ENCODE assay signal across 1 cellular context in the genomic region with DNA sequence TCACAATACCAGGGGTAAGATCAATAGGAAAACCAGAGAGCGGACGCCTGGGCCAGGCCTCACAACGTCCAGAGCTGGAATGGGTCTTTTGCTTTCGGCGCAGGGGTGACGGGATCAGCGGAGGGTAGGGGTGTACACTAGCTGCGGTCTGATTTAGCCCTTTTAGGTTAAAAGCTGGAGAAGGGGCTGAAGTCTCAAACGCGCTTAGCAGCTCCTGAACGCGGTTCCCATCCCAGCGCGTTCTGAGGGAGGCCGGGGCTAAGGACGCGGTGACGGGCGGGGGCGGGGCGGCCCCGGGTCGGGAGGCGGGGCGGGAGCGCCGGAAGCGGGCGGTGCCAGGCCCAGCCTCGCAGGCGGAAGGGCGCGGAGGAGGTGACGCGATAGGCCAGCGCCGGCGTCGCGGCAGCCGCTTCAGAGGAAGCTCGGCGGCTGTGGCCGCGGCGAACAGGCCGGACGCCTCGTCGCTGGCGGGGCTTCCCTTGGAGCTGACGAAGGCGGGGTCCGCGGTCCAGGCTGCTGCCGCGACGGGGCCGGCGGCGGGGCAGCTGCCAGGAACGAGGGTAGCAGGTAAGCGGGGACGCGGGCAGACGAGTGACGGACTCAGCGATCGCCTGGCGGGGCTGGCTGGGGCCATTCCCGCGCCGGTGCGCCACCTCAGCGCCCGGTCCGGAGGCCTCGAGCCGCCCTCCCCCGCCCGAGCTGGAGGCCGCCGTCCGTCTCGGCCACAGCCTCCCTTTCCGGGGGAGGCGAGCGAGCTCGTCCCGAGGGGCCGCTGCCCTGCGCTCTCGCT.
TF ChIP-seq lines count a peak whose summit lies in the region.

A gene with protein sequence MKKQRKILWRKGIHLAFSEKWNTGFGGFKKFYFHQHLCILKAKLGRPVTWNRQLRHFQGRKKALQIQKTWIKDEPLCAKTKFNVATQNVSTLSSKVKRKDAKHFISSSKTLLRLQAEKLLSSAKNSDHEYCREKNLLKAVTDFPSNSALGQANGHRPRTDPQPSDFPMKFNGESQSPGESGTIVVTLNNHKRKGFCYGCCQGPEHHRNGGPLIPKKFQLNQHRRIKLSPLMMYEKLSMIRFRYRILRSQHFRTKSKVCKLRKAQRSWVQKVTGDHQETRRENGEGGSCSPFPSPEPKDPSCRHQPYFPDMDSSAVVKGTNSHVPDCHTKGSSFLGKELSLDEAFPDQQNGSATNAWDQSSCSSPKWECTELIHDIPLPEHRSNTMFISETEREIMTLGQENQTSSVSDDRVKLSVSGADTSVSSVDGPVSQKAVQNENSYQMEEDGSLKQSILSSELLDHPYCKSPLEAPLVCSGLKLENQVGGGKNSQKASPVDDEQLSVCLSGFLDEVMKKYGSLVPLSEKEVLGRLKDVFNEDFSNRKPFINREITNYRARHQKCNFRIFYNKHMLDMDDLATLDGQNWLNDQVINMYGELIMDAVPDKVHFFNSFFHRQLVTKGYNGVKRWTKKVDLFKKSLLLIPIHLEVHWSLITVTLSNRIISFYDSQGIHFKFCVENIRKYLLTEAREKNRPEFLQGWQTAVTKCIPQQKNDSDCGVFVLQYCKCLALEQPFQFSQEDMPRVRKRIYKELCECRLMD (plus strand): TSS at position 414 of the 790 bp plus-strand sequence. CDS start 17,262 bp downstream, outside the sequence.

TF ChIP-seq in HEK293, 187 proteins besides CTCF, POLR2A, EP300 and RAD21 (continued from another document and continues in another):
- TF ChIP-seq ZNF26 (tag by site-specific recombination; IDR thresholded peaks at IDR 0.05) (no peak), FEZF1 (tag by site-specific recombination; IDR thresholded peaks at IDR 0.05) (no peak), ZNF658 (tag by site-specific recombination; IDR thresholded peaks at IDR 0.05) (no peak), ZBTB8A (tag by site-specific recombination; IDR thresholded peaks at IDR 0.05) (peak; percentile 46), ZNF121 (tag by site-specific recombination; IDR thresholded peaks at IDR 0.05) (no peak), PRDM10 (tag by site-specific recombination; IDR thresholded peaks at IDR 0.05) (no peak), ZNF157 (tag by site-specific recombination; IDR thresholded peaks at IDR 0.05) (no peak), ZNF626 (tag by site-specific recombination; IDR thresholded peaks at IDR 0.05) (no peak), GLIS1 (tag by site-specific recombination; IDR thresholded peaks at IDR 0.05) (no peak), ZNF23 (tag by site-specific recombination; IDR thresholded peaks at IDR 0.05; ENCODE audit: borderline replicate concordance) (no peak), ZNF529 (tag by site-specific recombination; IDR thresholded peaks at IDR 0.05; ENCODE audit: insufficient replicate concordance) (no peak), ZNF433 (tag by site-specific recombination; IDR thresholded peaks at IDR 0.05; ENCODE audit: low read depth) (no peak), ZNF2 (tag by site-specific recombination; IDR thresholded peaks at IDR 0.05) (no peak), ZNF16 (tag by site-specific recombination; IDR thresholded peaks at IDR 0.05; ENCODE audit: low read depth) (no peak), ZSCAN4 (tag by site-specific recombination; IDR thresholded peaks at IDR 0.05) (no peak), ZNF138 (tag by site-specific recombination; IDR thresholded peaks at IDR 0.05; ENCODE audit: borderline replicate concordance) (no peak), ZNF221 (tag by site-specific recombination; IDR thresholded peaks at IDR 0.05; ENCODE audit: borderline replicate concordance) (no peak), ZBTB20 (tag by site-specific recombination; IDR thresholded peaks at IDR 0.05) (peak; percentile 58; the same call in 1 of the 2 replicates), ZBTB21 (tag by site-specific recombination; IDR thresholded peaks at IDR 0.05) (no peak), ZNF416 (tag by site-specific recombination; IDR thresholded peaks at IDR 0.05) (no peak), ZNF548 (tag by site-specific recombination; IDR thresholded peaks at IDR 0.05) (no peak), ZNF140 (tag by site-specific recombination; IDR thresholded peaks at IDR 0.05) (no peak), ZNF596 (tag by site-specific recombination; IDR thresholded peaks at IDR 0.05) (0 out of 2 replicates have a peak, but pooled peaks have one; percentile 5), MEIS1 (CRISPR knock-in tag; IDR thresholded peaks at IDR 0.05; ENCODE audit: borderline replicate concordance) (no peak), ZNF544 (tag by site-specific recombination; IDR thresholded peaks at IDR 0.05) (no peak), ZNF202 (tag by site-specific recombination; IDR thresholded peaks at IDR 0.05; ENCODE audit: borderline replicate concordance) (0 out of 2 replicates have a peak, but pooled peaks have one; percentile 38), ZNF701 (tag by site-specific recombination; IDR thresholded peaks at IDR 0.05) (no peak), ZNF335 (tag by site-specific recombination; conservative IDR thresholded peaks at IDR 0.05) (no peak; the same call in 1 of the 2 replicates), ZNF354C (tag by site-specific recombination; IDR thresholded peaks at IDR 0.05; ENCODE audit: borderline replicate concordance, low read depth) (no peak)
- TF ChIP-seq, protein P1, sequence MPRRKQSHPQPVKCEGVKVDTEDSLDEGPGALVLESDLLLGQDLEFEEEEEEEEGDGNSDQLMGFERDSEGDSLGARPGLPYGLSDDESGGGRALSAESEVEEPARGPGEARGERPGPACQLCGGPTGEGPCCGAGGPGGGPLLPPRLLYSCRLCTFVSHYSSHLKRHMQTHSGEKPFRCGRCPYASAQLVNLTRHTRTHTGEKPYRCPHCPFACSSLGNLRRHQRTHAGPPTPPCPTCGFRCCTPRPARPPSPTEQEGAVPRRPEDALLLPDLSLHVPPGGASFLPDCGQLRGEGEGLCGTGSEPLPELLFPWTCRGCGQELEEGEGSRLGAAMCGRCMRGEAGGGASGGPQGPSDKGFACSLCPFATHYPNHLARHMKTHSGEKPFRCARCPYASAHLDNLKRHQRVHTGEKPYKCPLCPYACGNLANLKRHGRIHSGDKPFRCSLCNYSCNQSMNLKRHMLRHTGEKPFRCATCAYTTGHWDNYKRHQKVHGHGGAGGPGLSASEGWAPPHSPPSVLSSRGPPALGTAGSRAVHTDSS (tag by site-specific recombination; IDR thresholded peaks at IDR 0.05), result no peak
- TF ChIP-seq, protein P2, sequence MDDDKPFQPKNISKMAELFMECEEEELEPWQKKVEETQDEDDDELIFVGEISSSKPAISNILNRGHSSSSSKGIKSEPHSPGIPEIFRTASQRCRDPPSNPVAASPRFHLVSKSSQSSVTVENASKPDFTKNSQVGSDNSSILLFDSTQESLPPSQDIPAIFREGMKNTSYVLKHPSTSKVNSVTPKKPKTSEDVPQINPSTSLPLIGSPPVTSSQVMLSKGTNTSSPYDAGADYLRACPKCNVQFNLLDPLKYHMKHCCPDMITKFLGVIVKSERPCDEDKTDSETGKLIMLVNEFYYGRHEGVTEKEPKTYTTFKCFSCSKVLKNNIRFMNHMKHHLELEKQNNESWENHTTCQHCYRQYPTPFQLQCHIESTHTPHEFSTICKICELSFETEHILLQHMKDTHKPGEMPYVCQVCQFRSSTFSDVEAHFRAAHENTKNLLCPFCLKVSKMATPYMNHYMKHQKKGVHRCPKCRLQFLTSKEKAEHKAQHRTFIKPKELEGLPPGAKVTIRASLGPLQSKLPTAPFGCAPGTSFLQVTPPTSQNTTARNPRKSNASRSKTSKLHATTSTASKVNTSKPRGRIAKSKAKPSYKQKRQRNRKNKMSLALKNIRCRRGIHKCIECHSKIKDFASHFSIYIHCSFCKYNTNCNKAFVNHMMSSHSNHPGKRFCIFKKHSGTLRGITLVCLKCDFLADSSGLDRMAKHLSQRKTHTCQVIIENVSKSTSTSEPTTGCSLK (tag by site-specific recombination; IDR thresholded peaks at IDR 0.05), result no peak
- TF ChIP-seq, protein P3, sequence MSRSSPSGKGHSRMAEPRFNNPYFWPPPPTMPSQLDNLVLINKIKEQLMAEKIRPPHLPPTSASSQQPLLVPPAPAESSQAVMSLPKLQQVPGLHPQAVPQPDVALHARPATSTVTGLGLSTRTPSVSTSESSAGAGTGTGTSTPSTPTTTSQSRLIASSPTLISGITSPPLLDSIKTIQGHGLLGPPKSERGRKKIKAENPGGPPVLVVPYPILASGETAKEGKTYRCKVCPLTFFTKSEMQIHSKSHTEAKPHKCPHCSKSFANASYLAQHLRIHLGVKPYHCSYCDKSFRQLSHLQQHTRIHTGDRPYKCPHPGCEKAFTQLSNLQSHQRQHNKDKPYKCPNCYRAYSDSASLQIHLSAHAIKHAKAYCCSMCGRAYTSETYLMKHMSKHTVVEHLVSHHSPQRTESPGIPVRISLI (tag by site-specific recombination; IDR thresholded peaks at IDR 0.05), result no peak
- TF ChIP-seq, protein P4, sequence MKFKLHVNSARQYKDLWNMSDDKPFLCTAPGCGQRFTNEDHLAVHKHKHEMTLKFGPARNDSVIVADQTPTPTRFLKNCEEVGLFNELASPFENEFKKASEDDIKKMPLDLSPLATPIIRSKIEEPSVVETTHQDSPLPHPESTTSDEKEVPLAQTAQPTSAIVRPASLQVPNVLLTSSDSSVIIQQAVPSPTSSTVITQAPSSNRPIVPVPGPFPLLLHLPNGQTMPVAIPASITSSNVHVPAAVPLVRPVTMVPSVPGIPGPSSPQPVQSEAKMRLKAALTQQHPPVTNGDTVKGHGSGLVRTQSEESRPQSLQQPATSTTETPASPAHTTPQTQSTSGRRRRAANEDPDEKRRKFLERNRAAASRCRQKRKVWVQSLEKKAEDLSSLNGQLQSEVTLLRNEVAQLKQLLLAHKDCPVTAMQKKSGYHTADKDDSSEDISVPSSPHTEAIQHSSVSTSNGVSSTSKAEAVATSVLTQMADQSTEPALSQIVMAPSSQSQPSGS (tag by site-specific recombination; IDR thresholded peaks at IDR 0.05; ENCODE audit: low read depth), result no peak
- TF ChIP-seq, protein P5, sequence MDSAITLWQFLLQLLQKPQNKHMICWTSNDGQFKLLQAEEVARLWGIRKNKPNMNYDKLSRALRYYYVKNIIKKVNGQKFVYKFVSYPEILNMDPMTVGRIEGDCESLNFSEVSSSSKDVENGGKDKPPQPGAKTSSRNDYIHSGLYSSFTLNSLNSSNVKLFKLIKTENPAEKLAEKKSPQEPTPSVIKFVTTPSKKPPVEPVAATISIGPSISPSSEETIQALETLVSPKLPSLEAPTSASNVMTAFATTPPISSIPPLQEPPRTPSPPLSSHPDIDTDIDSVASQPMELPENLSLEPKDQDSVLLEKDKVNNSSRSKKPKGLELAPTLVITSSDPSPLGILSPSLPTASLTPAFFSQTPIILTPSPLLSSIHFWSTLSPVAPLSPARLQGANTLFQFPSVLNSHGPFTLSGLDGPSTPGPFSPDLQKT (IDR thresholded peaks at IDR 0.05; ENCODE audit: borderline replicate concordance, low read depth, low read length), result no peak
- TF ChIP-seq, protein P6, sequence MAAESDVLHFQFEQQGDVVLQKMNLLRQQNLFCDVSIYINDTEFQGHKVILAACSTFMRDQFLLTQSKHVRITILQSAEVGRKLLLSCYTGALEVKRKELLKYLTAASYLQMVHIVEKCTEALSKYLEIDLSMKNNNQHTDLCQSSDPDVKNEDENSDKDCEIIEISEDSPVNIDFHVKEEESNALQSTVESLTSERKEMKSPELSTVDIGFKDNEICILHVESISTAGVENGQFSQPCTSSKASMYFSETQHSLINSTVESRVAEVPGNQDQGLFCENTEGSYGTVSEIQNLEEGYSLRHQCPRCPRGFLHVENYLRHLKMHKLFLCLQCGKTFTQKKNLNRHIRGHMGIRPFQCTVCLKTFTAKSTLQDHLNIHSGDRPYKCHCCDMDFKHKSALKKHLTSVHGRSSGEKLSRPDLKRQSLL (tag by site-specific recombination; IDR thresholded peaks at IDR 0.05), result no peak
